ENCODE assay signal across 21 cellular contexts in the genomic region with DNA sequence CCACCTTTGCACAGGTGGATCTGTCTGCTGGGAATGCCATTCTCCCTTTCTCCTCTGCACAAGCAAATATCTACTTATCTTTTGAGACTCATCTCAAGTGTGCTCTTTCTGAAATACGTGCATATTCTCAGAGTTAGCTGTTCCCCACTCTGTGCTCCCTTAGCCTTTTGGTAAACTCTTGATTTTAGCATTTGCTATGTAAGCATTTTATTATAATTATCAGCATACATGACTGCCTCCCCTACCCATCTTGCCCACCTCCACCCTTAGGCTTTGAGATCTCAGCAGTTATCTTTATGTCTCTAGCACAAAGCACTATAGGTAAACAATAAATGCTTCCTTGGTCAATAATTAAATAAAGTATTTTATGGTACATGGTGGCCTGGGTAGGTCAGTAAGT. TPM values are rescaled to one million over a fixed set of nuclear protein-coding genes. Genes with fewer than 3 reads are reported as not detected.
A peak's percentile ranks its signal among the peaks of the same experiment; 100 is the strongest.
DNase-seq lines count a peak whose midpoint lies in the region; ATAC-seq, FAIRE-seq and TF ChIP-seq lines count a peak whose summit lies in the region.
"Had no signal": no experiment of that assay in that cellular context is flagged by ENCODE, and none has a peak within 500 bp of the region (broad histone marks: within the 10 kb centered on the region; RNA-seq: fewer than 3 reads in every experiment).

No MANE protein-coding gene starts in this region.

- H3K27me3 ChIP-seq in GM23248 (replicated peaks; ENCODE audit: insufficient read depth): no peaks in the 10 kb centered on the region
- H3K27me3 ChIP-seq in K562 (ENCODE audit: control insufficient read depth in 2 of 2, insufficient read depth in 2 of 2, low read length in 2 of 2): peaks cover 0 to 9% of the 10 kb centered on the region in 2 experiments; a peak in 1 of 5 replicates
- H3K27me3 ChIP-seq in skeletal muscle satellite cell (ENCODE audit: control insufficient read depth, insufficient read depth, low read length): peaks cover 3% of the 10 kb centered on the region
- H3K27me3 ChIP-seq: BE2C had no signal

- no peaks in the 10 kb centered on the region for H4K20me1 ChIP-seq in GM23248 (ENCODE audit: insufficient read depth)
- H4K20me1 ChIP-seq in K562 (replicated peaks; ENCODE audit: control insufficient read depth, insufficient read depth, low read length): no peaks in the 10 kb centered on the region; the same call in 1 of the 2 replicates

- TF ChIP-seq RAD21 in A549 (conservative IDR thresholded peaks at IDR 0.05 in 1 of 2, IDR thresholded peaks at IDR 0.05 in 1 of 2) (no peak), K562 (CRISPR knock-in tag; conservative IDR thresholded peaks at IDR 0.05 in 1 of 2, IDR thresholded peaks at IDR 0.05 in 1 of 2) (no peak)

- no peaks in the 10 kb centered on the region for H3K9me2 ChIP-seq in GM23248 (ENCODE audit: insufficient read depth)

- H3F3A ChIP-seq in GM23248 (ENCODE audit: insufficient read depth): peaks cover 12% of the 10 kb centered on the region

- intact Hi-C loops in K562 (cut with micrococcal nuclease): no loop called here
- intact Hi-C loops in Right ventricle myocardium inferior (cut with DNase I): no loop called here

- H3K4me1 ChIP-seq in A549 (no peaks in the 10 kb centered on the region), GM23248 (ENCODE audit: insufficient read depth) (peaks cover 33% of the 10 kb centered on the region), K562 (replicated peaks in 1 of 2; ENCODE audit: control insufficient read depth in 2 of 2, insufficient read depth in 2 of 2, low read length in 2 of 2) (no peaks in the 10 kb centered on the region; a peak in 1 of 5 replicates), skeletal muscle satellite cell (ENCODE audit: control insufficient read depth, insufficient read depth, low read length) (peaks cover 31% of the 10 kb centered on the region)
- H3K4me1 ChIP-seq: BE2C had no signal

- no peak for ATAC-seq in A549
- ATAC-seq in K562: no peak
- no peak for ATAC-seq in Right ventricle myocardium inferior

- H3K9ac ChIP-seq in GM23248 (no peak overlapping the region), K562 (ENCODE audit: insufficient read depth in 1 of 2, low read depth in 2 of 2, low read length in 2 of 2) (no peak overlapping the region), skeletal muscle satellite cell (ENCODE audit: low read depth, low read length) (no peak overlapping the region)

- no peak overlapping the region for H3K4me2 ChIP-seq in A549
- H3K4me2 ChIP-seq in GM23248 (ENCODE audit: unreplicated experiment): peak overlapping the region; percentile 32
- no peak overlapping the region for H3K4me2 ChIP-seq in K562 (ENCODE audit: insufficient read depth, low read length)
- peak overlapping the region; percentile 11 for H3K4me2 ChIP-seq in skeletal muscle satellite cell (ENCODE audit: low read length)

- BruUV-seq in K562 (replicated peaks; lab: Mats Ljungman, UMichigan): no TSS peak

- in situ Hi-C loops in GM23248 (cut with MboI) (no loop called here), K562 (cut with MboI) (no loop called here)

- H2AFZ ChIP-seq in GM23248 (no peak overlapping the region), K562 (ENCODE audit: low read depth, low read length) (no peak overlapping the region)

- TF ChIP-seq EP300 in A549 (IDR thresholded peaks at IDR 0.05): no peak
- TF ChIP-seq EP300 in K562 (IDR thresholded peaks at IDR 0.05; ENCODE audit: low read length): no peak

- no peaks in the 10 kb centered on the region for H3K9me1 ChIP-seq in K562 (ENCODE audit: control insufficient read depth, insufficient read depth, low read length)

- H3K79me2 ChIP-seq in GM23248 (ENCODE audit: insufficient read depth) (no peaks in the 10 kb centered on the region), K562 (ENCODE audit: control insufficient read depth, insufficient read depth, low read length) (no peaks in the 10 kb centered on the region)

- CTCF ChIA-PET in A549 (lab: Yijun Ruan, JAX) (no interaction called here), K562 (lab: Yijun Ruan, JAX; ENCODE audit: low intra/inter-chr PET ratio) (no interaction called here)

- DNase-seq in A549 (ENCODE audit: low read depth in 1 of 2, low spot score in 1 of 2) (no peak), GM23248 (no peak), K562 (ENCODE audit: extremely low read depth in 1 of 4, low spot score in 3 of 4) (no peak), NCI-H526 (lab: John Stamatoyannopoulos, UW) (no peak), Right ventricle myocardium inferior (ENCODE audit: missing footprints) (no peak), amniotic stem cell (lab: John Stamatoyannopoulos, UW) (no peak)
- DNase-seq: 8988T; ACHN; BE2C; C1 segment of cervical spinal cord; CD4-positive, CD25-positive, alpha-beta regulatory T cell; CD8-positive, alpha-beta memory T cell; COR-L47; DMS153; DMS79 treated with DMSO at 0.1 percent for 48 hours; GF-D8; H9; KBM-7 had no signal

- TF ChIP-seq POLR2A in A549 (IDR thresholded peaks at IDR 0.05; ENCODE audit: low read length): no peak
- TF ChIP-seq POLR2A in K562 (conservative IDR thresholded peaks at IDR 0.05): no peak

- no peak overlapping the region for H3K4me3 ChIP-seq in A549
- H3K4me3 ChIP-seq in GM23248: no peak overlapping the region
- H3K4me3 ChIP-seq in K562: no peak overlapping the region
- no peak overlapping the region for H3K4me3 ChIP-seq in skeletal muscle satellite cell (ENCODE audit: low read length)

- H3K9me3 ChIP-seq in A549 (no peaks in the 10 kb centered on the region), GM23248 (ENCODE audit: low read depth) (no peaks in the 10 kb centered on the region), K562 (replicated peaks; ENCODE audit: control insufficient read depth, insufficient read depth, low read depth, low read length) (no peaks in the 10 kb centered on the region), skeletal muscle satellite cell (replicated peaks; ENCODE audit: low read length) (no peaks in the 10 kb centered on the region)
- H3K9me3 ChIP-seq: BE2C had no signal

- no peak for FAIRE-seq in A549 (lab: Jason Lieb, UNC)
- FAIRE-seq in K562 (lab: Jason Lieb, UNC): no peak
- FAIRE-seq: D721Med, H1 had no signal

- POLR2A ChIA-PET in A549 (lab: Yijun Ruan, JAX): no interaction called here
- POLR2A ChIA-PET in K562 (lab: Yijun Ruan, JAX): no interaction called here

- H3K27ac ChIP-seq in A549 (no peak overlapping the region), GM23248 (no peak overlapping the region), K562 (ENCODE audit: extremely low read depth, low read depth, low read length) (no peak overlapping the region)

- no peak for TF ChIP-seq CTCF in A549 (IDR thresholded peaks at IDR 0.05)
- no peak for TF ChIP-seq CTCF in K562 (IDR thresholded peaks at IDR 0.05 in 2 of 3, conservative IDR thresholded peaks at IDR 0.05 in 1 of 3; ENCODE audit: insufficient read depth in 2 of 3, low read depth in 1 of 3, low read length in 3 of 3)

- 71% methylated on average over 1 of the region's 1 CpG for WGBS in A549 (ENCODE audit: missing lambda C conversion rate)
- 100% methylated on average over 1 of the region's 1 CpG for WGBS in GM23248 (ENCODE audit: low coverage in 1 of 2, low lambda C conversion rate in 2 of 2, missing lambda C conversion rate in 2 of 2), 2 experiments
- WGBS in K562 (ENCODE audit: insufficient coverage, low coverage, missing lambda C conversion rate): 0% methylated on average over 1 of the region's 1 CpG

- no peaks in the 10 kb centered on the region for H3K36me3 ChIP-seq in GM23248 (ENCODE audit: low read depth)
- no peaks in the 10 kb centered on the region for H3K36me3 ChIP-seq in K562 (ENCODE audit: control insufficient read depth, insufficient read depth, low read length)
- H3K36me3 ChIP-seq in skeletal muscle satellite cell (ENCODE audit: insufficient read depth, low read length): no peaks in the 10 kb centered on the region
- H3K36me3 ChIP-seq: BE2C had no signal

TF ChIP-seq in A549, 52 proteins besides CTCF, POLR2A, EP300 and RAD21:
- TF ChIP-seq MAFK (IDR thresholded peaks at IDR 0.05; ENCODE audit: partially characterized antibody) (peak; percentile 55), HEYL (CRISPR knock-in tag; IDR thresholded peaks at IDR 0.05) (no peak)

TF ChIP-seq in K562, 482 proteins besides CTCF, POLR2A, EP300 and RAD21 (continues in another document):
- TF ChIP-seq KDM5B (IDR thresholded peaks at IDR 0.05; ENCODE audit: insufficient replicate concordance, low read depth, low read length): no peak
- TF ChIP-seq NEUROD1 (IDR thresholded peaks at IDR 0.05; ENCODE audit: borderline replicate concordance, low read depth, low read length, partially characterized antibody): no peak
- TF ChIP-seq ZNF316 (IDR thresholded peaks at IDR 0.05): peak; percentile 45; the same call in 1 of the 2 replicates
- 0 out of 2 replicates have a peak, but pooled peaks have one; percentile 6 for TF ChIP-seq C11orf30 (IDR thresholded peaks at IDR 0.05; ENCODE audit: low read depth)

RNA-seq across cellular contexts. Expression of gene DRP2, which starts 11.5 kb away (rescaled TPM):
- polyA plus RNA-seq in A549 (2011; rRNA removed) (0.62 and 0.66 TPM in 2 replicates), A549 (2017; fragmentation: RNase III; extraction: RNeasy Plus Mini Kit Qiagen cat#74134 plus additional on column Dnase treatment) (0.36 to 0.58 TPM (median 0.45 TPM) in 3 replicates), GM23248 (2016; fragmentation: Nextera tagmentation; extraction: Ambion mirVana) (0.18 and 0.21 TPM in 2 replicates), K562 (2011; rRNA removed) (0.18 and 0.23 TPM in 2 replicates), K562 (2014; fragmentation: Illumina TruSeq; extraction: Trizol) (0.12 and 0.30 TPM in 2 replicates), K562 (2014; fragmentation: Nextera tagmentation; extraction: Ambion mirVana) (under 1 TPM; 0.01 to 0.06 TPM), K562 (2014; rRNA removed) (0.12 TPM in 2 replicates)
- polyA plus RNA-seq in A549 (2012; cell fraction: cytosol; rRNA removed): 0.27 and 0.29 TPM in 2 replicates
- polyA plus RNA-seq in A549 (2012; cell fraction: nucleus; rRNA removed): 1.1 and 1.8 TPM in 2 replicates
- polyA minus RNA-seq in A549 (2011; rRNA and poly(A)+ RNA removed): 1.1 and 1.4 TPM in 2 replicates
- 0.22 TPM in 1 of 2 replicates, not detected in the other for total RNA-seq in GM23248 (2014; rRNA removed; shearing (Covaris generic))
- total RNA-seq in K562 (2011; cell fraction: chromatin; rRNA removed; ENCODE audit: low replicate concordance): 0.56 and 0.58 TPM in 2 replicates
- 0.26 and 0.33 TPM in 2 replicates for total RNA-seq in K562 (2011; cell fraction: nucleolus; rRNA removed)
- 0.44 and 0.76 TPM in 2 replicates for total RNA-seq in K562 (2011; cell fraction: nucleoplasm; rRNA removed)
- total RNA-seq in K562 (2014; rRNA removed) (0.16 and 0.23 TPM in 2 replicates), K562 (2014; rRNA removed; fragmentation: Illumina TruSeq; extraction: Trizol) (0.13 and 0.15 TPM in 2 replicates), K562 (2015; rRNA removed; fragmentation: Illumina TruSeq; extraction: Trizol) (0.18 and 0.26 TPM in 2 replicates), K562 (2021) (0.09 and 0.25 TPM in 2 replicates), Right ventricle myocardium inferior (not detected)
- polyA plus RNA-seq in K562 (2011; cell fraction: cytosol; rRNA removed): 0.07 and 0.13 TPM in 2 replicates
- polyA plus RNA-seq in K562 (2011; cell fraction: nucleus; rRNA removed): 0.94 and 1.1 TPM in 2 replicates
- 0.14 and 0.29 TPM in 2 replicates for polyA plus RNA-seq in K562 (2012)
- polyA minus RNA-seq in K562 (2011; rRNA and poly(A)+ RNA removed): 0.14 and 0.18 TPM in 2 replicates
- not detected in 2 replicates for polyA minus RNA-seq in K562 (2011; cell fraction: cytosol; rRNA and poly(A)+ RNA removed)
- polyA minus RNA-seq in K562 (2011; cell fraction: nucleus; rRNA and poly(A)+ RNA removed): 0.40 and 0.44 TPM in 2 replicates
- 0.66 and 0.76 TPM in 2 replicates for total RNA-seq in skeletal muscle satellite cell (2012; rRNA removed)
- polyA plus RNA-seq: CD8-positive, alpha-beta memory T cell had no signal

Comparison
In these comparisons a context has a peak if more than half of its experiments do, and no peak if none do; other contexts are left out.
1. H3K4me2 ChIP-seq: peak in GM23248 (single experiment) and skeletal muscle satellite cell (single experiment); none in A549 (single experiment) and K562 (single experiment).
2. Of the 35 proteins assayed by ChIP-seq in both K562 and A549: peak only in K562: none; only in A549: MAFK; in both: none; in neither: 34.